8 cellular contexts compared by ENCODE assay signal in the genomic region with DNA sequence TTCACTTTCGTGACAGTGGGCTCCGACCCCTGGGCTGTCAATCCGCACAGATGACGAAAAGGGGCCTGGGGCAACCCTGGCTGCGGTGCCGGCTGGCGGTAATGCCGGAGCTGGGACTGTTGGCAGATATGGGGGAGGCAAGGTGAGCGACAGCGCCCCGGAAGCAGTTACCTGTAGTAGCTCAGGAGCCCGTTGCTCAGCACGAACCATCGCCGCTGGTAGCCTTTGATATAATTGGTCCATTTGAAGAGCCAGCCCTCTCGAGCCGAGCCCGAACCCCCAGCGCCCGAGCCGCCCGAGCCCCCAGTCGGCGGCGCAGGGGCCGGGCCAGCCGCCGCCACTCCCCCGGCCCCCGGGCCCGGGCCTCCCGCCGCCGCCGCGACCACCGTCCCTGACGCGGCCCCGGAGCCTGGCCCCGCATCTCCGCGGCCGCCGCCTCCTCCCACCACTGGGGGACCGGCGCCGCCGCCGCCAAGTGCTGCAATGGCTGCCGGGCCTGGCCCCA. TPM values are rescaled to one million over a fixed set of nuclear protein-coding genes. Genes with fewer than 3 reads are reported as not detected.
DNase-seq lines count a peak whose midpoint lies in the region; ATAC-seq and TF ChIP-seq lines count a peak whose summit lies in the region.

No MANE protein-coding gene starts in this region.

- peaks cover 28% of the 10 kb centered on the region for H3K4me1 ChIP-seq in effector memory CD4-positive, alpha-beta T cell (ENCODE audit: control insufficient read depth, insufficient read depth, low read length, poor library complexity, severe bottlenecking)

- H3K4me3 ChIP-seq in effector memory CD4-positive, alpha-beta T cell (ENCODE audit: insufficient read depth, low read depth, low read length, poor library complexity, severe bottlenecking) = peak overlapping the region; percentile 61

- peak overlapping the region; percentile 99 for H3K4me3 Mint-ChIP-seq in activated CD8-positive, alpha-beta T cell treated with anti-CD3 and anti-CD28 coated beads, Interleukin-2, amount 10 ng/mL, durations not matched to agents 7 days and 5 days

- H3K36me3 ChIP-seq in effector memory CD4-positive, alpha-beta T cell (ENCODE audit: control insufficient read depth, insufficient read depth, low read length) = peaks cover 5% of the 10 kb centered on the region

- peaks cover 51% of the 10 kb centered on the region for H3K4me1 Mint-ChIP-seq in activated CD8-positive, alpha-beta T cell treated with anti-CD3 and anti-CD28 coated beads, Interleukin-2, amount 10 ng/mL, durations not matched to agents 7 days and 5 days (ENCODE audit: low read depth)

- H3K27me3 ChIP-seq in effector memory CD4-positive, alpha-beta T cell (replicated peaks; ENCODE audit: control insufficient read depth, insufficient read depth, low read length, poor library complexity, severe bottlenecking) = no peaks in the 10 kb centered on the region

- peak overlapping the region; percentile 99 for H3K27ac Mint-ChIP-seq in activated CD8-positive, alpha-beta T cell treated with anti-CD3 and anti-CD28 coated beads, Interleukin-2, amount 10 ng/mL, durations not matched to agents 7 days and 5 days

- peaks cover 32% of the 10 kb centered on the region for H3K36me3 Mint-ChIP-seq in activated CD8-positive, alpha-beta T cell treated with anti-CD3 and anti-CD28 coated beads, Interleukin-2, amount 10 ng/mL, durations not matched to agents 7 days and 5 days (ENCODE audit: low read depth)

- H3K9me3 ChIP-seq in effector memory CD4-positive, alpha-beta T cell (ENCODE audit: control insufficient read depth, low read length) = no peaks in the 10 kb centered on the region

- no peaks in the 10 kb centered on the region for H3K27me3 Mint-ChIP-seq in activated CD8-positive, alpha-beta T cell treated with anti-CD3 and anti-CD28 coated beads, Interleukin-2, amount 10 ng/mL, durations not matched to agents 7 days and 5 days (ENCODE audit: low read depth)

- peak; percentile 13 for ATAC-seq in activated CD8-positive, alpha-beta T cell treated with anti-CD3 and anti-CD28 coated beads, Interleukin-2, amount 10 ng/mL, durations not matched to agents 7 days and 5 days

- no peaks in the 10 kb centered on the region for H3K9me3 Mint-ChIP-seq in activated CD8-positive, alpha-beta T cell treated with anti-CD3 and anti-CD28 coated beads, Interleukin-2, amount 10 ng/mL, durations not matched to agents 7 days and 5 days (ENCODE audit: insufficient read depth)

- DNase-seq in ELF-1 (ENCODE audit: low read depth, low spot score) = peak; percentile 50
- peak; percentile 36 for DNase-seq in HEK293T (ENCODE audit: extremely low spot score)
- peak; percentile 16 for DNase-seq in NCI-H128 (lab: John Stamatoyannopoulos, UW; ENCODE audit: unreplicated experiment)
- peak; percentile 77 for DNase-seq in activated CD8-positive, alpha-beta T cell treated with anti-CD3 and anti-CD28 coated beads, Interleukin-2, amount 10 ng/mL, durations not matched to agents 7 days and 5 days
- peak; percentile 61 to 72 (median 62) for DNase-seq in effector memory CD4-positive, alpha-beta T cell
- DNase-seq in mucosa of gallbladder (ENCODE audit: low spot score) = peak; percentile 40
- DNase-seq in stimulated activated CD8-positive, alpha-beta memory T cell treated with anti-CD3 and anti-CD28 coated beads, Interleukin-4, amount 100 ng/mL, for 1 hour (ENCODE audit: low read depth in 2 of 2, low spot score in 1 of 2) = peak; percentile 35 to 46
- DNase-seq in GOT3 (lab: John Stamatoyannopoulos, UW) = no peak

- POLR2A ChIA-PET in HEK293T (lab: Yijun Ruan, JAX) = interaction anchor here (0.5 to 2.8 kb wide), 15 partner anchors 15 to 173 kb away, joined by 3 to 27 read pairs (median 4); partner anchors contain the start of genes PATL1 and STX3
- POLR2A ChIA-PET in activated CD8-positive, alpha-beta T cell treated with anti-CD3 and anti-CD28 coated beads, Interleukin-2, amount 10 ng/mL, durations not matched to agents 7 days and 5 days (lab: Charles Lee) = interaction anchor here (0.6 to 4.1 kb wide), 10 partner anchors 47 to 509 kb away, joined by 3 to 30 read pairs (median 4); partner anchors contain the start of genes FAM111B and PATL1

- CTCF ChIA-PET in HEK293T (lab: Yijun Ruan, JAX) = no interaction called here
- CTCF ChIA-PET in activated CD8-positive, alpha-beta T cell treated with anti-CD3 and anti-CD28 coated beads, Interleukin-2, amount 10 ng/mL, durations not matched to agents 7 days and 5 days (lab: Charles Lee) = interaction anchor here (0.6 to 1.8 kb wide), 7 partner anchors 40 to 561 kb away, joined by 3 to 5 read pairs (median 3); partner anchors contain the start of genes MRPL16 and PATL1

- H3K27ac ChIP-seq in effector memory CD4-positive, alpha-beta T cell (ENCODE audit: insufficient read depth, low read length, poor library complexity, severe bottlenecking) = peak overlapping the region; percentile 85

TF ChIP-seq in HEK293T, 16 proteins besides CTCF, POLR2A, EP300 and RAD21:
- no peak for TF ChIP-seq BHLHE40 (IDR thresholded peaks at IDR 0.05; ENCODE audit: borderline replicate concordance)
- TF ChIP-seq PKNOX1 (IDR thresholded peaks at IDR 0.05) = peak; percentile 48
- no peak for TF ChIP-seq CTBP1 (IDR thresholded peaks at IDR 0.05; ENCODE audit: borderline replicate concordance)
- no peak for TF ChIP-seq L3MBTL2 (conservative IDR thresholded peaks at IDR 0.05)

RNA-seq across cellular contexts. Expression of gene OSBP, which starts 0.4 kb away (rescaled TPM):
- total RNA-seq in activated CD8-positive, alpha-beta T cell treated with anti-CD3 and anti-CD28 coated beads, Interleukin-2, amount 10 ng/mL, durations not matched to agents 7 days and 5 days = 10 to 100 TPM; 34.4 to 38.6 TPM
- 63.4 TPM for total RNA-seq in mucosa of gallbladder

RNA-seq across cellular contexts. Expression of gene PATL1, which starts 53.7 kb away (rescaled TPM):
- 10 to 100 TPM; 47.8 to 49.9 TPM for total RNA-seq in activated CD8-positive, alpha-beta T cell treated with anti-CD3 and anti-CD28 coated beads, Interleukin-2, amount 10 ng/mL, durations not matched to agents 7 days and 5 days
- total RNA-seq in mucosa of gallbladder = 28.6 TPM
